Comparison of ENCODE assay signal across 8 cellular contexts in genomic region chr13:48094781-48095502, GRCh38. TPM values are rescaled to one million over a fixed set of nuclear protein-coding genes. Genes with fewer than 3 reads are reported as not detected.
DNase-seq lines count a peak whose midpoint lies in the region; ATAC-seq lines count a peak whose summit lies in the region.

MED4 (minus strand) TSS chr13:48095104; CDS start chr13:48095078, 26 bp downstream.

- no peaks in the 10 kb centered on the region for H3F3A ChIP-seq in GM23248 (ENCODE audit: insufficient read depth)

- H3K79me2 ChIP-seq in GM23248 (ENCODE audit: insufficient read depth) = peaks cover 50% of the 10 kb centered on the region

- peak within 1 kb of the TSS; percentile 92 for H3K9ac ChIP-seq in GM23248

- peak within 1 kb of the TSS; percentile 82 for H2AFZ ChIP-seq in GM23248

- H3K4me3 ChIP-seq in GM23248 = peak within 1 kb of the TSS; percentile 94

- ATAC-seq in naive B cell (ENCODE audit: low read depth in 2 of 2) = peak; percentile 91
- peak; percentile 95 for ATAC-seq in stimulated activated memory B cell treated with anti-CD40 and anti-IgM and Interleukin-4, amounts not matched to agents 10 μg/mL and 1 μg/mL and 100 μg/mL, for 72 hours

- no peaks in the 10 kb centered on the region for H3K36me3 ChIP-seq in GM23248 (ENCODE audit: low read depth)

- peak within 1 kb of the TSS; percentile 90 for H3K27ac Mint-ChIP-seq in activated T-helper 1 cell treated with anti-CD3 and anti-CD28 coated beads, Interleukin-12 subunit alpha, Interleukin-12 subunit beta, Interleukin-2, Interleukin-4 antibody, amounts not matched to agents 30 ng/mL and 10 ng/mL and 1 ng/mL, durations not matched to agents 14 hours and 24 hours and 36 hours
- H3K27ac Mint-ChIP-seq in naive B cell = peak within 1 kb of the TSS; percentile 94 to 99 (median 97)
- peak within 1 kb of the TSS; percentile 93 for H3K27ac Mint-ChIP-seq in stimulated activated memory B cell treated with anti-CD40 and anti-IgM and Interleukin-4, amounts not matched to agents 10 μg/mL and 1 μg/mL and 100 μg/mL, for 72 hours

- peak; percentile 91 for DNase-seq in EL
- peak; percentile 97 for DNase-seq in GM23248
- peak; percentile 92 to 93 for DNase-seq in Kasumi-1 (lab: John Stamatoyannopoulos, UW)
- peak; percentile 92 for DNase-seq in RKO (ENCODE audit: low spot score)
- peak; percentile 98 for DNase-seq in activated T-helper 1 cell treated with anti-CD3 and anti-CD28 coated beads, Interleukin-12 subunit alpha, Interleukin-12 subunit beta, Interleukin-2, Interleukin-4 antibody, amounts not matched to agents 30 ng/mL and 10 ng/mL and 1 ng/mL, durations not matched to agents 14 hours and 24 hours and 36 hours (ENCODE audit: low spot score)
- DNase-seq in fibroblast of gingiva (ENCODE audit: low read depth) = peak; percentile 93
- peak; percentile 98 for DNase-seq in naive B cell

- peaks cover 36% of the 10 kb centered on the region for H3K4me1 Mint-ChIP-seq in activated T-helper 1 cell treated with anti-CD3 and anti-CD28 coated beads, Interleukin-12 subunit alpha, Interleukin-12 subunit beta, Interleukin-2, Interleukin-4 antibody, amounts not matched to agents 30 ng/mL and 10 ng/mL and 1 ng/mL, durations not matched to agents 14 hours and 24 hours and 36 hours (ENCODE audit: low read depth)
- H3K4me1 Mint-ChIP-seq in naive B cell = peaks cover 32 to 50% (median 43%) of the 10 kb centered on the region in 3 donors
- H3K4me1 Mint-ChIP-seq in stimulated activated memory B cell treated with anti-CD40 and anti-IgM and Interleukin-4, amounts not matched to agents 10 μg/mL and 1 μg/mL and 100 μg/mL, for 72 hours = peaks cover 32% of the 10 kb centered on the region

- H3K4me3 Mint-ChIP-seq in activated T-helper 1 cell treated with anti-CD3 and anti-CD28 coated beads, Interleukin-12 subunit alpha, Interleukin-12 subunit beta, Interleukin-2, Interleukin-4 antibody, amounts not matched to agents 30 ng/mL and 10 ng/mL and 1 ng/mL, durations not matched to agents 14 hours and 24 hours and 36 hours = peak within 1 kb of the TSS; percentile 98
- peak within 1 kb of the TSS; percentile 89 to 99 (median 96) for H3K4me3 Mint-ChIP-seq in naive B cell
- peak within 1 kb of the TSS; percentile 88 for H3K4me3 Mint-ChIP-seq in stimulated activated memory B cell treated with anti-CD40 and anti-IgM and Interleukin-4, amounts not matched to agents 10 μg/mL and 1 μg/mL and 100 μg/mL, for 72 hours

- intact Hi-C loops in activated T-helper 1 cell treated with anti-CD3 and anti-CD28 coated beads, Interleukin-12 subunit alpha, Interleukin-12 subunit beta, Interleukin-2, Interleukin-4 antibody, amounts not matched to agents 30 ng/mL and 10 ng/mL and 1 ng/mL, durations not matched to agents 14 hours and 24 hours and 36 hours (cut with micrococcal nuclease) = loop anchor here (1.0 to 2.0 kb wide), 5 partner anchors 58 to 438 kb away; partner anchors contain the start of genes ITM2B, NUDT15, RB1 and RCBTB2

- peak within 1 kb of the TSS; percentile 42 for H3K27ac ChIP-seq in GM23248

- H3K36me3 Mint-ChIP-seq in activated T-helper 1 cell treated with anti-CD3 and anti-CD28 coated beads, Interleukin-12 subunit alpha, Interleukin-12 subunit beta, Interleukin-2, Interleukin-4 antibody, amounts not matched to agents 30 ng/mL and 10 ng/mL and 1 ng/mL, durations not matched to agents 14 hours and 24 hours and 36 hours (ENCODE audit: low read depth) = peaks cover 10% of the 10 kb centered on the region
- no peaks in the 10 kb centered on the region for H3K36me3 Mint-ChIP-seq in naive B cell
- peaks cover 6% of the 10 kb centered on the region for H3K36me3 Mint-ChIP-seq in stimulated activated memory B cell treated with anti-CD40 and anti-IgM and Interleukin-4, amounts not matched to agents 10 μg/mL and 1 μg/mL and 100 μg/mL, for 72 hours

- H3K4me1 ChIP-seq in GM23248 (ENCODE audit: insufficient read depth) = peaks cover 15% of the 10 kb centered on the region

- H3K9me2 ChIP-seq in GM23248 (ENCODE audit: insufficient read depth) = no peaks in the 10 kb centered on the region

- H3K9me3 ChIP-seq in GM23248 (ENCODE audit: low read depth) = no peaks in the 10 kb centered on the region

- 6 to 9% methylated on average over 52 to 54 of the region's 54 CpGs for WGBS in GM23248 (ENCODE audit: low coverage in 1 of 2, low lambda C conversion rate in 2 of 2, missing lambda C conversion rate in 2 of 2), 2 experiments

- H4K20me1 ChIP-seq in GM23248 (ENCODE audit: insufficient read depth) = no peaks in the 10 kb centered on the region

- in situ Hi-C loops in GM23248 (cut with MboI) = no loop called here

- H3K9me3 Mint-ChIP-seq in activated T-helper 1 cell treated with anti-CD3 and anti-CD28 coated beads, Interleukin-12 subunit alpha, Interleukin-12 subunit beta, Interleukin-2, Interleukin-4 antibody, amounts not matched to agents 30 ng/mL and 10 ng/mL and 1 ng/mL, durations not matched to agents 14 hours and 24 hours and 36 hours = peaks cover 4% of the 10 kb centered on the region
- peaks cover 0 to 2% (median 0%) of the 10 kb centered on the region in 7 donors for H3K9me3 Mint-ChIP-seq in naive B cell
- H3K9me3 Mint-ChIP-seq in stimulated activated memory B cell treated with anti-CD40 and anti-IgM and Interleukin-4, amounts not matched to agents 10 μg/mL and 1 μg/mL and 100 μg/mL, for 72 hours = peaks cover 3% of the 10 kb centered on the region

- peaks cover 5% of the 10 kb centered on the region for H3K27me3 Mint-ChIP-seq in activated T-helper 1 cell treated with anti-CD3 and anti-CD28 coated beads, Interleukin-12 subunit alpha, Interleukin-12 subunit beta, Interleukin-2, Interleukin-4 antibody, amounts not matched to agents 30 ng/mL and 10 ng/mL and 1 ng/mL, durations not matched to agents 14 hours and 24 hours and 36 hours (ENCODE audit: insufficient read depth)
- peaks cover 7 to 8% (median 8%) of the 10 kb centered on the region in 3 donors for H3K27me3 Mint-ChIP-seq in naive B cell
- H3K27me3 Mint-ChIP-seq in stimulated activated memory B cell treated with anti-CD40 and anti-IgM and Interleukin-4, amounts not matched to agents 10 μg/mL and 1 μg/mL and 100 μg/mL, for 72 hours = no peaks in the 10 kb centered on the region

- H3K27me3 ChIP-seq in GM23248 (replicated peaks; ENCODE audit: insufficient read depth) = no peaks in the 10 kb centered on the region

- H3K4me2 ChIP-seq in GM23248 (ENCODE audit: unreplicated experiment) = peak within 1 kb of the TSS; percentile 94

RNA-seq across cellular contexts. Expression of gene MED4, which starts in this region (rescaled TPM):
- total RNA-seq in GM23248 (2014; rRNA removed; shearing (Covaris generic)) = 31.9 and 33.1 TPM in 2 replicates
- 64.7 and 66.1 TPM in 2 replicates for polyA plus RNA-seq in GM23248 (2016; fragmentation: Nextera tagmentation; extraction: Ambion mirVana)
- 64.2 and 65.6 TPM in 2 replicates for total RNA-seq in activated T-helper 1 cell treated with anti-CD3 and anti-CD28 coated beads, Interleukin-12 subunit alpha, Interleukin-12 subunit beta, Interleukin-2, Interleukin-4 antibody, amounts not matched to agents 30 ng/mL and 10 ng/mL and 1 ng/mL, durations not matched to agents 14 hours and 24 hours and 36 hours
- polyA plus RNA-seq in naive B cell (ENCODE audit: low read depth in 6 of 6) = 100 to 1,000 TPM in 1 of 6 donors, 10 to 100 TPM in 5; 73.7 to 134 (median 78.6) TPM

Comparison
In these comparisons a context has a peak if more than half of its experiments do, and no peak if none do; other contexts are left out.
1. Peak in every context shown above with its lines: DNase-seq, ATAC-seq, H3K4me3 ChIP-seq and H3K27ac ChIP-seq.